In genomic region chr15:53979051-53979788, GRCh38 we compare ENCODE assay signal across 1 cellular context.
TF ChIP-seq lines count a peak whose summit lies in the region.

No MANE protein-coding gene starts in this region.

TF ChIP-seq in GM23338, 12 proteins besides CTCF, POLR2A, EP300 and RAD21 (continued from another document):
- no peak for TF ChIP-seq ZNF462 (CRISPR knock-in tag; IDR thresholded peaks at IDR 0.05)
- no peak for TF ChIP-seq REST (IDR thresholded peaks at IDR 0.05; ENCODE audit: unreplicated experiment)
- no peak for TF ChIP-seq ETS1 (IDR thresholded peaks at IDR 0.05)
- no peak for TF ChIP-seq CREB1 (CRISPR knock-in tag; IDR thresholded peaks at IDR 0.05; ENCODE audit: low read depth)
- TF ChIP-seq ZNF331 (CRISPR knock-in tag; IDR thresholded peaks at IDR 0.05; ENCODE audit: low read depth), result no peak
- no peak for TF ChIP-seq NANOG (IDR thresholded peaks at IDR 0.05; ENCODE audit: borderline replicate concordance)
- no peak for TF ChIP-seq ZNF114 (CRISPR knock-in tag; IDR thresholded peaks at IDR 0.05)
- no peak for TF ChIP-seq EZH2phosphoT487 (IDR thresholded peaks at IDR 0.05; ENCODE audit: unreplicated experiment)
- no peak for TF ChIP-seq STAT1 (IDR thresholded peaks at IDR 0.05; ENCODE audit: unreplicated experiment)
- TF ChIP-seq EZH2 (IDR thresholded peaks at IDR 0.05; ENCODE audit: low read depth, unreplicated experiment), result no peak
- TF ChIP-seq JUNB (IDR thresholded peaks at IDR 0.05; ENCODE audit: unreplicated experiment), result no peak
TF ChIP-seq in GM23338: peak in this region for 0.
